9 cellular contexts compared by ENCODE assay signal in the genomic region with DNA sequence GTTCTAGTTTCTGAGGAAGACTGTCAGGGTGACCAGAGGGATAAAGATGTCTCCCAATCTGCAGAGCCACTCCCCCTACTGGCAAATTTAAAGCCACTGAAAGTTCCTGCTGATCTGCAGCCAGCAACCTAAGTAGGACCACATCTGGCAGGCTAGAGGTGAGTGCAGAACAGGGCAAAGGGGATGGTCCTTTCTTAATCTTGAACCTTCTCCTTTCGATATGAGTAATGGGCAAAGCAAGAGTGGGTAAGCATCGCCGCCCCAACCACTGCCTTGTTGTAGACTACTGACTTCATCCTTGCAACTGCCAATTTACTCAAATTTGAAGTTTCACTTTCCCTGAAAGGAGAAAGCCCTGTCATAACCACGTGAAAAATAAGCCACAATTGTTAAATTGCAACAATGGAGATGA. TPM values are rescaled to one million over a fixed set of nuclear protein-coding genes. Genes with fewer than 3 reads are reported as not detected.
DNase-seq lines count a peak whose midpoint lies in the region; ATAC-seq and TF ChIP-seq lines count a peak whose summit lies in the region.
"Had no signal": no experiment of that assay in that cellular context is flagged by ENCODE, and none has a peak within 500 bp of the region (broad histone marks: within the 10 kb centered on the region; RNA-seq: fewer than 3 reads in every experiment).

No MANE protein-coding gene starts in this region.

- intact Hi-C loops in head of caudate nucleus (cut with DNase I): no loop called here

- peaks cover 3% of the 10 kb centered on the region for H3K27me3 Mint-ChIP-seq in endothelial cell (ENCODE audit: unreplicated experiment)

- TF ChIP-seq CTCF in 22Rv1 (IDR thresholded peaks at IDR 0.05): peak; percentile 62
- TF ChIP-seq CTCF in endothelial cell (IDR thresholded peaks at IDR 0.05; ENCODE audit: unreplicated experiment): peak; percentile 39

- no peaks in the 10 kb centered on the region for H3K36me3 Mint-ChIP-seq in endothelial cell (ENCODE audit: low read depth, unreplicated experiment)

- peak overlapping the region; percentile 92 for H3K27ac ChIP-seq in 22Rv1

- no peak overlapping the region for H3K4me3 Mint-ChIP-seq in endothelial cell (ENCODE audit: unreplicated experiment)
- H3K4me3 Mint-ChIP-seq: stimulated activated naive CD8-positive, alpha-beta T cell treated with anti-CD3 and anti-CD28 coated beads, Interleukin-15, Interleukin-2, amounts not matched to agents 100 ng/mL and 50 ng/mL, for 24 hours had no signal

- H3K27ac Mint-ChIP-seq in endothelial cell (ENCODE audit: unreplicated experiment): no peak overlapping the region
- H3K27ac Mint-ChIP-seq: stimulated activated naive CD8-positive, alpha-beta T cell treated with anti-CD3 and anti-CD28 coated beads, Interleukin-15, Interleukin-2, amounts not matched to agents 100 ng/mL and 50 ng/mL, for 24 hours had no signal

- DNase-seq in NOMO-1 treated with dmso at 0.1 percent for 144 hours (lab: John Stamatoyannopoulos, UW; ENCODE audit: unreplicated experiment) (peak; percentile 76), endothelial cell (ENCODE audit: low spot score) (no peak), head of caudate nucleus (no peak), mucosa of gallbladder (ENCODE audit: low spot score) (no peak), anterior cingulate cortex (lab: John Stamatoyannopoulos, UW) (no peak)

- peaks cover 9% of the 10 kb centered on the region for H3K4me1 Mint-ChIP-seq in endothelial cell (ENCODE audit: unreplicated experiment)

- ATAC-seq in GM18511 (IDR thresholded peaks at IDR 0.05; ENCODE audit: unreplicated experiment) (peak; percentile 100), HG02870 (IDR thresholded peaks at IDR 0.05; ENCODE audit: unreplicated experiment) (peak; percentile 99)

- no peaks in the 10 kb centered on the region for H3K9me3 Mint-ChIP-seq in endothelial cell (ENCODE audit: unreplicated experiment)
- H3K9me3 Mint-ChIP-seq: stimulated activated naive CD8-positive, alpha-beta T cell treated with anti-CD3 and anti-CD28 coated beads, Interleukin-15, Interleukin-2, amounts not matched to agents 100 ng/mL and 50 ng/mL, for 24 hours had no signal

RNA-seq across cellular contexts. Expression of a gene that starts 30.7 kb away (rescaled TPM):
- 2.4 TPM for total RNA-seq in endothelial cell (ENCODE audit: unreplicated experiment)
- 22.0 TPM for total RNA-seq in mucosa of gallbladder

RNA-seq across cellular contexts. Expression of a gene that starts 56.9 kb away (rescaled TPM):
- total RNA-seq in endothelial cell (ENCODE audit: unreplicated experiment): 1.4 TPM
- total RNA-seq in mucosa of gallbladder: 2.7 TPM
